ENCODE assay signal across 24 cellular contexts in genomic region chr2:16855183-16855582, GRCh38.
"Had no signal": no experiment of that assay in that cellular context is flagged by ENCODE, and none has a peak within 500 bp of the region (broad histone marks: within the 10 kb centered on the region; RNA-seq: fewer than 3 reads in every experiment).

No MANE protein-coding gene starts in this region.

- H3K4me3 Mint-ChIP-seq: endodermal cell; naive thymus-derived CD8-positive, alpha-beta T cell; neural crest cell; type B pancreatic cell had no signal

- H3K27ac ChIP-seq: dorsolateral prefrontal cortex, epithelial cell of prostate, gastrocnemius medialis, lower lobe of right lung, parathyroid adenoma, sigmoid colon, testis, tibial artery, uterus had no signal

- H3K27me3 ChIP-seq: dorsolateral prefrontal cortex, gastrocnemius medialis, sigmoid colon, testis, tibial artery, uterus had no signal

- H3K4me1 ChIP-seq: gastrocnemius medialis, lower lobe of right lung, parathyroid adenoma, sigmoid colon, testis, tibial artery, uterus had no signal

- H3K36me3 Mint-ChIP-seq: naive thymus-derived CD8-positive, alpha-beta T cell; type B pancreatic cell had no signal

- H3K27me3 Mint-ChIP-seq: progenitor cell of endocrine pancreas, type B pancreatic cell had no signal

- H3K9me3 Mint-ChIP-seq: neural crest cell, type B pancreatic cell had no signal

- H3K4me3 ChIP-seq: dorsolateral prefrontal cortex, gastrocnemius medialis, lower lobe of right lung, sigmoid colon, testis, tibial artery, uterus had no signal

- DNase-seq: caudate nucleus; cerebellar nuclear complex; dorsolateral prefrontal cortex; effector CD4-positive, alpha-beta T cell; endodermal cell; foreskin fibroblast; gastrocnemius medialis; head of caudate nucleus; lower lobe of right lung; naive thymus-derived CD8-positive, alpha-beta T cell; sigmoid colon; stimulated activated CD4-positive, alpha-beta T cell treated with anti-CD3 and anti-CD28 coated beads, Interleukin-4, amount 100 ng/mL, for 4 hours; stimulated activated naive CD4-positive, alpha-beta T cell; substantia nigra; testis; tibial artery; uterus had no signal

- H3K27ac Mint-ChIP-seq: endodermal cell; naive thymus-derived CD8-positive, alpha-beta T cell; progenitor cell of endocrine pancreas; type B pancreatic cell had no signal

- H3K4me1 Mint-ChIP-seq: endodermal cell; naive thymus-derived CD8-positive, alpha-beta T cell; neural crest cell had no signal

- ATAC-seq: esophagus mucosa; gastrocnemius medialis; left lobe of liver; lower lobe of right lung; naive thymus-derived CD8-positive, alpha-beta T cell had no signal

- H3K9me3 ChIP-seq: gastrocnemius medialis, lower lobe of right lung, sigmoid colon, testis, tibial artery, uterus had no signal

- H3K36me3 ChIP-seq: gastrocnemius medialis, lower lobe of right lung, sigmoid colon, tibial artery, uterus had no signal
